ENCODE assay signal across 24 cellular contexts in genomic region chr2:39705638-39706037, GRCh38. TPM values are rescaled to one million over a fixed set of nuclear protein-coding genes. Genes with fewer than 3 reads are reported as not detected.
DNase-seq lines count a peak whose midpoint lies in the region; ATAC-seq, FAIRE-seq and TF ChIP-seq lines count a peak whose summit lies in the region.
"Had no signal": no experiment of that assay in that cellular context is flagged by ENCODE, and none has a peak within 500 bp of the region (broad histone marks: within the 10 kb centered on the region; RNA-seq: fewer than 3 reads in every experiment).

No MANE protein-coding gene starts in this region.

- no peak for TF ChIP-seq RAD21 in HepG2 (CRISPR knock-in tag; IDR thresholded peaks at IDR 0.05)

- no peak overlapping the region for H3K9ac ChIP-seq in HepG2 (ENCODE audit: insufficient read depth, low read depth, low read length)
- no peak overlapping the region for H3K9ac ChIP-seq in astrocyte (ENCODE audit: low read length)
- H3K9ac ChIP-seq: GM23248 had no signal

- POLR2A ChIA-PET in HepG2 (lab: Yijun Ruan, JAX), result no interaction called here

- H3K79me2 ChIP-seq in HepG2 (ENCODE audit: insufficient read depth, low read length), result no peaks in the 10 kb centered on the region
- H3K79me2 ChIP-seq in astrocyte (ENCODE audit: insufficient read depth, low read length), result no peaks in the 10 kb centered on the region

- TF ChIP-seq POLR2A in HepG2 (IDR thresholded peaks at IDR 0.05; ENCODE audit: insufficient read depth in 1 of 2, low read depth in 2 of 2, low read length in 2 of 2) (no peak), right lobe of liver (IDR thresholded peaks at IDR 0.05) (no peak)

- no peak for TF ChIP-seq EP300 in HepG2 (IDR thresholded peaks at IDR 0.05; ENCODE audit: low read depth in 2 of 2, low read length in 2 of 2)
- no peak for TF ChIP-seq EP300 in HepG2 (CRISPR knock-in tag; IDR thresholded peaks at IDR 0.05; ENCODE audit: borderline replicate concordance)

- H3K4me1 Mint-ChIP-seq in astrocyte (ENCODE audit: low read depth, unreplicated experiment), result no peaks in the 10 kb centered on the region

- WGBS in HepG2 (ENCODE audit: low lambda C conversion rate), result 25% methylated on average over 4 of the region's 4 CpGs
- 59% methylated on average over 4 of the region's 4 CpGs for WGBS in right lobe of liver (ENCODE audit: insufficient coverage, low coverage, low lambda C conversion rate, missing lambda C conversion rate)

- FAIRE-seq in HepG2 (lab: Jason Lieb, UNC) (no peak), astrocyte (lab: Jason Lieb, UNC) (no peak)
- FAIRE-seq: RCC 7860 had no signal

- H3K4me3 Mint-ChIP-seq in astrocyte (ENCODE audit: unreplicated experiment), result no peak overlapping the region

- no peaks in the 10 kb centered on the region for H3K36me3 ChIP-seq in HepG2 (replicated peaks in 1 of 2; ENCODE audit: control insufficient read depth in 1 of 2, insufficient read depth in 2 of 2, low read length in 2 of 2)
- no peaks in the 10 kb centered on the region for H3K36me3 ChIP-seq in right lobe of liver
- H3K36me3 ChIP-seq in astrocyte (ENCODE audit: insufficient read depth, low read length), result no peaks in the 10 kb centered on the region
- H3K36me3 ChIP-seq: BE2C had no signal

- H3K4me3 ChIP-seq in HepG2 (replicated peaks in 1 of 3; ENCODE audit: insufficient read depth in 1 of 3, low read depth in 2 of 3, low read length in 3 of 3), result no peak overlapping the region
- H3K4me3 ChIP-seq in right lobe of liver, result no peak overlapping the region
- H3K4me3 ChIP-seq in astrocyte (ENCODE audit: insufficient read depth, low read depth, low read length), result no peak overlapping the region
- H3K4me3 ChIP-seq: GM23248, SK-N-MC had no signal

- H3K9me3 Mint-ChIP-seq in astrocyte (ENCODE audit: unreplicated experiment), result peaks cover 16% of the 10 kb centered on the region

- no TSS peak for BruUV-seq in HepG2 (replicated peaks; lab: Mats Ljungman, UMichigan)

- no peak for DNase-seq in HepG2 (ENCODE audit: low spot score)
- no peak for DNase-seq in right lobe of liver
- peak; percentile 86 for DNase-seq in NCI-H146 (lab: John Stamatoyannopoulos, UW)
- no peak for DNase-seq in astrocyte (ENCODE audit: low read depth)
- DNase-seq in C1 segment of cervical spinal cord (lab: John Stamatoyannopoulos, UW), result no peak
- DNase-seq in HuH-7.5 (ENCODE audit: low spot score), result no peak
- DNase-seq: BE2C, DMS153, GM23248, H7, Karpas-422, NCI-H1105, NCI-H1694 treated with DMSO at 0.1 percent for 48 hours, NCI-H2081 treated with DMSO at 0.1 percent for 48 hours, NCI-H2171, NCI-H226, NCI-H510A, NCI-H82, SIG-M5, T-helper 9 cell had no signal

- H3K27ac ChIP-seq in HepG2 (ENCODE audit: extremely low read length, insufficient read depth, low read length) (no peak overlapping the region), right lobe of liver (no peak overlapping the region), astrocyte (ENCODE audit: low read depth, low read length) (no peak overlapping the region)
- H3K27ac ChIP-seq: GM23248, SK-N-MC had no signal

- peak overlapping the region; percentile 52 for H3K4me2 ChIP-seq in HepG2 (ENCODE audit: low read depth, low read length)
- no peak overlapping the region for H3K4me2 ChIP-seq in astrocyte (ENCODE audit: low read length)

- H2AFZ ChIP-seq in HepG2 (ENCODE audit: low read length), result no peak overlapping the region
- H2AFZ ChIP-seq in astrocyte (ENCODE audit: low read depth, low read length), result no peak overlapping the region
- H2AFZ ChIP-seq: GM23248 had no signal

- H3K27ac Mint-ChIP-seq in astrocyte (ENCODE audit: unreplicated experiment), result peak overlapping the region; percentile 28

- TF ChIP-seq CTCF in HepG2 (CRISPR knock-in tag; IDR thresholded peaks at IDR 0.05), result no peak
- no peak for TF ChIP-seq CTCF in right lobe of liver (IDR thresholded peaks at IDR 0.05)
- no peak for TF ChIP-seq CTCF in astrocyte (IDR thresholded peaks at IDR 0.05; ENCODE audit: insufficient read depth, low read depth, low read length)

- H3K27me3 Mint-ChIP-seq in astrocyte (ENCODE audit: low read depth, unreplicated experiment), result no peaks in the 10 kb centered on the region

- H4K20me1 ChIP-seq in HepG2 (ENCODE audit: insufficient read depth, low read length), result no peaks in the 10 kb centered on the region
- no peaks in the 10 kb centered on the region for H4K20me1 ChIP-seq in astrocyte (ENCODE audit: insufficient read depth, low read length)

- peaks cover 28% of the 10 kb centered on the region for H3K4me1 ChIP-seq in HepG2 (ENCODE audit: insufficient read depth, low read length)
- H3K4me1 ChIP-seq in right lobe of liver, result no peaks in the 10 kb centered on the region
- no peaks in the 10 kb centered on the region for H3K4me1 ChIP-seq in astrocyte (ENCODE audit: insufficient read depth, low read length)
- H3K4me1 ChIP-seq: BE2C had no signal

- H3K36me3 Mint-ChIP-seq in astrocyte (ENCODE audit: low read depth, unreplicated experiment), result peaks cover 35% of the 10 kb centered on the region

- no peak for ATAC-seq in HepG2
- ATAC-seq in right lobe of liver, result no peak
- ATAC-seq in HG03135 (IDR thresholded peaks at IDR 0.05; ENCODE audit: unreplicated experiment), result no peak

- intact Hi-C loops in HepG2 (cut with micrococcal nuclease; ENCODE audit: unreplicated experiment) (loop anchor here (2.0 kb wide), 1 partner anchor 13 kb away; no protein-coding TSS in a partner anchor), right lobe of liver (cut with DNase I) (no loop called here)

- CTCF ChIA-PET in HepG2 (lab: Yijun Ruan, JAX; ENCODE audit: low intra/inter-chr PET ratio, low total read pairs), result no interaction called here

- in situ Hi-C loops in HepG2 (cut with HindIII; ENCODE audit: extremely low pct_ligation_motif_present, low pct_unique_long_range_greater_than_20kb), result no loop called here

- H3K9me3 ChIP-seq in HepG2 (ENCODE audit: low read length) (peaks cover 17% of the 10 kb centered on the region), right lobe of liver (no peaks in the 10 kb centered on the region), astrocyte (ENCODE audit: insufficient read depth, low read depth, low read length) (peaks cover 3% of the 10 kb centered on the region)
- H3K9me3 ChIP-seq: BE2C had no signal

- H3K27me3 ChIP-seq in HepG2 (ENCODE audit: control insufficient read depth in 1 of 2, insufficient read depth in 2 of 2, low read length in 2 of 2) (peaks cover 0 to 4% of the 10 kb centered on the region in 2 experiments; a peak in 1 of 5 replicates), right lobe of liver (no peaks in the 10 kb centered on the region), astrocyte (ENCODE audit: insufficient read depth, low read length) (no peaks in the 10 kb centered on the region)
- H3K27me3 ChIP-seq: BE2C had no signal

TF ChIP-seq in HepG2, 621 proteins besides CTCF, POLR2A, EP300 and RAD21 (continues in another document):
- TF ChIP-seq SP1 (IDR thresholded peaks at IDR 0.05) (no peak), SP1 (CRISPR knock-in tag; IDR thresholded peaks at IDR 0.05) (no peak), ZNF326 (CRISPR knock-in tag; IDR thresholded peaks at IDR 0.05; ENCODE audit: borderline replicate concordance) (no peak), ZNF292 (CRISPR knock-in tag; IDR thresholded peaks at IDR 0.05; ENCODE audit: borderline replicate concordance, low read depth) (no peak), ZNF10 (CRISPR knock-in tag; IDR thresholded peaks at IDR 0.05; ENCODE audit: borderline replicate concordance, low read depth) (no peak), FOXA3 (CRISPR knock-in tag; IDR thresholded peaks at IDR 0.05) (0 out of 2 replicates have a peak, but pooled peaks have one; percentile 11), ZSCAN31 (CRISPR knock-in tag; IDR thresholded peaks at IDR 0.05; ENCODE audit: low read depth) (no peak), ZNF12 (CRISPR knock-in tag; IDR thresholded peaks at IDR 0.05) (no peak)

RNA-seq across cellular contexts. Expression of gene TMEM178A, which starts 39.9 kb away (rescaled TPM):
- total RNA-seq in HepG2 (2016; rRNA removed; fragmentation: Illumina TruSeq; extraction: Trizol), result 0.38 TPM in 1 of 2 replicates, not detected in the other
- not detected in 2 replicates for total RNA-seq in HepG2 (2016; cell fraction: cytosol; rRNA removed; fragmentation: Illumina TruSeq; extraction: Trizol; ENCODE audit: low read depth)
- total RNA-seq in HepG2 (2016; cell fraction: insoluble cytoplasmic fraction; rRNA removed; fragmentation: Illumina TruSeq; extraction: Trizol), result 0.15 and 0.19 TPM in 2 replicates
- 0.17 TPM in 1 of 2 replicates, not detected in the other for total RNA-seq in HepG2 (2016; cell fraction: membrane; rRNA removed; fragmentation: Illumina TruSeq; extraction: Trizol)
- 0.50 TPM in 1 of 2 replicates, not detected in the other for total RNA-seq in HepG2 (2016; cell fraction: nucleus; rRNA removed; fragmentation: Illumina TruSeq; extraction: Trizol)
- polyA plus RNA-seq in HepG2 (2011; rRNA removed), result 3.3 and 3.8 TPM in 2 replicates
- 1.6 and 1.7 TPM in 2 replicates for polyA plus RNA-seq in HepG2 (2011; cell fraction: cytosol; rRNA removed)
- polyA plus RNA-seq in HepG2 (2011; cell fraction: nucleus; rRNA removed), result 21.5 and 25.6 TPM in 2 replicates
- 5.7 and 7.4 TPM in 2 replicates for polyA plus RNA-seq in HepG2 (2012)
- not detected in 2 replicates for polyA plus RNA-seq in HepG2 (2016; cell fraction: cytosol; fragmentation: Illumina TruSeq; extraction: Trizol; ENCODE audit: low read depth)
- polyA plus RNA-seq in HepG2 (2016; cell fraction: insoluble cytoplasmic fraction; fragmentation: Illumina TruSeq; extraction: Trizol; ENCODE audit: low read depth), result 0.28 TPM in 1 of 2 replicates, not detected in the other
- polyA plus RNA-seq in HepG2 (2016; cell fraction: membrane; fragmentation: Illumina TruSeq; extraction: Trizol; ENCODE audit: low read depth), result 0.09 and 0.35 TPM in 2 replicates
- polyA plus RNA-seq in HepG2 (2016; cell fraction: nucleus; fragmentation: Illumina TruSeq; extraction: Trizol; ENCODE audit: insufficient read depth, low read depth), result 1.4 and 1.9 TPM in 2 replicates
- polyA minus RNA-seq in HepG2 (2011; rRNA and poly(A)+ RNA removed; ENCODE audit: low replicate concordance), result 1.8 TPM in 1 of 2 replicates, not detected in the other
- polyA minus RNA-seq in HepG2 (2011; cell fraction: cytosol; rRNA and poly(A)+ RNA removed), result 0.59 and 0.88 TPM in 2 replicates
- 2.5 and 3.3 TPM in 2 replicates for polyA minus RNA-seq in HepG2 (2011; cell fraction: nucleus; rRNA and poly(A)+ RNA removed)
- total RNA-seq in right lobe of liver, result 1 to 10 TPM in 3 of 6 experiments, under 1 TPM in 2, not detected in 1; 0.25 to 1.7 (median 1.4) TPM
- 28.7 and 41.6 TPM in 2 replicates for total RNA-seq in astrocyte
- total RNA-seq: T-helper 1 cell treated with Interleukin-12 subunit alpha and Interleukin-12 subunit beta and Interleukin-4 antibody, amounts not matched to agents 30 ng/mL and 1 ng/mL, for 36 hours had no signal
- polyA plus RNA-seq: GM23248 had no signal

Comparison
In these comparisons a context has a peak if more than half of its experiments do, and no peak if none do; other contexts are left out.
1. RNA of gene TMEM178A, which starts 39.9 kb away (total RNA-seq): 28.7 to 41.6 TPM in astrocyte; 0.25 to 1.7 TPM in right lobe of liver and 0.15 to 0.50 TPM in HepG2; every median in the first group is over 10 times any median in the second.